Comparison of ENCODE assay signal across 7 cellular contexts in the genomic region with DNA sequence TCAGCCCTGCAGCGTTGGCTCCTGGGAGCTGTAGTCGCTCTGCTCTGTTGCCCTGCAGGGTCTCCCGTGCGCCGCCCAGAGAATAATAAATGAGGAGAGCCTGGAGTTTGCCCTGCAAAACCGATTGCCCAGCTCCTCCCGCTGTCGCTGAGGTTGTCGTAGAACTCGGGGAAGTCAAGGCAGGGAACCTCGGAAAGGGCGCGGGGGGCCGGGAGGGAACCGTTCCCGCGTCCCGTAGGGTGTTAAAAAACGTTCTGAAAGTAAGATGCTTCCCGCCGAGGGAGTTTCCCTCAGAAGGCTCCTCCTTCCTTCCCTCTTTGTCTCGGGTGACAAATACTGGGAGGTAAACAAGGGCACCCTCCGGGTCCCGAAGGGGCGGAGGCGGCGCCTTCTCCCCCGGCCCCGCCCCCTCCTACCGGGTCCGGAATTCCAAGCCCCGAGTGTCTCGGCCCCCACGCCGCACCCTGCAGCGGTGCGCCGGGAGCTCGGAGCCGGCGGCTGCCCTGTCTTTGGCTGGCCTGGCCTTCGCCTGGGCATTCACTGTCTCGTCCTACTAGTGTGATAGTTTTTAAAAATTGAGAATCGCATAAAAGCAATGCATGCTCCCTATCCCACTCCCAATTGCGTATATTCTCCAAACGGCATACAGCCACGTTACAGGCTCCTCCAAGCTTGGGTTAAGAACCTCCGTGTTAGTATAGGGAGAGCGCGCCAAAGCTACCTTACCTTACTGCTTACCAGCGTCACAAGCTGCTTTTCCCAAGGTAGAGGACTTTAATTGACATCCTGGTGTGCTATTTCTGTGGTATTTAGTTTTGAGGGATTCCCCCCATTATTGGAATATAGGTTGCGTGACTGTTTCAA. TPM values are rescaled to one million over a fixed set of nuclear protein-coding genes. Genes with fewer than 3 reads are reported as not detected.
DNase-seq lines count a peak whose midpoint lies in the region; ATAC-seq, FAIRE-seq and TF ChIP-seq lines count a peak whose summit lies in the region.

No MANE protein-coding gene starts in this region.

- no peak for TF ChIP-seq EP300 in Ishikawa (IDR thresholded peaks at IDR 0.05; ENCODE audit: borderline replicate concordance)

- no peak for TF ChIP-seq CTCF in OCI-LY3 (IDR thresholded peaks at IDR 0.05; ENCODE audit: low read depth, low read length)
- TF ChIP-seq CTCF in pancreas (IDR thresholded peaks at IDR 0.05), result no peak

- peaks cover 56% of the 10 kb centered on the region for H3K79me2 ChIP-seq in OCI-LY3 (ENCODE audit: low read length)

- no peak for TF ChIP-seq RAD21 in Ishikawa (IDR thresholded peaks at IDR 0.05; ENCODE audit: low read depth)

- H3K4me3 ChIP-seq in GM08714 (ENCODE audit: low read length), result peak overlapping the region; percentile 77
- H3K4me3 ChIP-seq in OCI-LY3 (ENCODE audit: low read length), result peak overlapping the region; percentile 91
- H3K4me3 ChIP-seq in pancreas, result peak overlapping the region; percentile 58 to 96 (median 88)

- peak overlapping the region; percentile 98 for H3K9ac ChIP-seq in OCI-LY3 (ENCODE audit: low read length)

- H3K9me3 Mint-ChIP-seq in activated naive CD4-positive, alpha-beta T cell treated with anti-CD3 and anti-CD28 coated beads, Interleukin-2, amount 50 U/mL, for 72 hours, result no peaks in the 10 kb centered on the region

- peak overlapping the region; percentile 59 for H2AFZ ChIP-seq in OCI-LY3 (ENCODE audit: low read depth, low read length)

- H3K9me3 ChIP-seq in OCI-LY3 (ENCODE audit: insufficient read depth, low read length), result no peaks in the 10 kb centered on the region
- H3K9me3 ChIP-seq in pancreas, result no peaks in the 10 kb centered on the region

- intact Hi-C loops in Right ventricle myocardium superior (cut with DNase I), result loop anchor here (5.0 kb wide), 1 partner anchor 37 kb away; a partner anchor contains a TSS
- intact Hi-C loops in pancreas (cut with DNase I), result no loop called here

- peaks cover 15% of the 10 kb centered on the region for H4K20me1 ChIP-seq in OCI-LY3 (ENCODE audit: insufficient read depth, low read length)

- peak; percentile 51 to 75 for DNase-seq in activated naive CD4-positive, alpha-beta T cell treated with anti-CD3 and anti-CD28 coated beads, Interleukin-2, amount 50 U/mL, for 72 hours (ENCODE audit: low spot score in 2 of 2)
- DNase-seq in Right ventricle myocardium superior, result peak; percentile 73
- peak; percentile 51 to 77 (median 64) for DNase-seq in pancreas

- no peaks in the 10 kb centered on the region for H3K27me3 ChIP-seq in OCI-LY3 (ENCODE audit: low read depth, low read length)
- no peaks in the 10 kb centered on the region for H3K27me3 ChIP-seq in pancreas

- H3K4me2 ChIP-seq in OCI-LY3 (ENCODE audit: low read length), result peak overlapping the region; percentile 76

- peak overlapping the region; percentile 98 to 100 for H3K27ac Mint-ChIP-seq in activated naive CD4-positive, alpha-beta T cell treated with anti-CD3 and anti-CD28 coated beads, Interleukin-2, amount 50 U/mL, for 72 hours

- WGBS in pancreas, 2 donors, result 1% methylated on average over 52 of the region's 52 CpGs

- ATAC-seq in GM21825 (IDR thresholded peaks at IDR 0.05; ENCODE audit: unreplicated experiment) (peak; percentile 36), Right ventricle myocardium superior (ENCODE audit: poor library complexity) (peak; percentile 67), pancreas (peak; percentile 40 to 63 (median 58))
- peak; percentile 42 to 46 for ATAC-seq in activated naive CD4-positive, alpha-beta T cell treated with anti-CD3 and anti-CD28 coated beads, Interleukin-2, amount 50 U/mL, for 72 hours

- H3K27ac ChIP-seq in OCI-LY3 (ENCODE audit: low read length) (peak overlapping the region; percentile 87), pancreas (peak overlapping the region; percentile 3 to 84 (median 59))

- H3K36me3 ChIP-seq in OCI-LY3 (replicated peaks; ENCODE audit: low read depth, low read length) (peaks cover 32% of the 10 kb centered on the region), pancreas (no peaks in the 10 kb centered on the region)

- H3K4me1 ChIP-seq in OCI-LY3 (ENCODE audit: low read length), result peaks cover 25% of the 10 kb centered on the region
- peaks cover 0 to 18% (median 0%) of the 10 kb centered on the region in 3 donors for H3K4me1 ChIP-seq in pancreas

- peaks cover 30 to 40% of the 10 kb centered on the region in 2 donors for H3K36me3 Mint-ChIP-seq in activated naive CD4-positive, alpha-beta T cell treated with anti-CD3 and anti-CD28 coated beads, Interleukin-2, amount 50 U/mL, for 72 hours

- no peak for FAIRE-seq in pancreas (lab: Jason Lieb, UNC)

TF ChIP-seq in Ishikawa, 13 proteins besides CTCF, POLR2A, EP300 and RAD21:
- TF ChIP-seq TCF12 (IDR thresholded peaks at IDR 0.05; ENCODE audit: low read depth) (peak; percentile 62; the same call in 1 of the 2 replicates), ZBTB7A (IDR thresholded peaks at IDR 0.05; ENCODE audit: low read depth) (peak; percentile 69; the same call in 1 of the 2 replicates), FOXM1 (IDR thresholded peaks at IDR 0.05; ENCODE audit: borderline replicate concordance, low read depth) (no peak), TEAD4 (IDR thresholded peaks at IDR 0.05) (peak; percentile 79), TAF1 (IDR thresholded peaks at IDR 0.05; ENCODE audit: low read depth) (peak; percentile 61; the same call in 1 of the 2 replicates), CEBPB (IDR thresholded peaks at IDR 0.05) (no peak), EGR1 (IDR thresholded peaks at IDR 0.05) (no peak), YY1 (IDR thresholded peaks at IDR 0.05; ENCODE audit: low read depth) (peak; percentile 22; the same call in 1 of the 2 replicates), CREB1 (IDR thresholded peaks at IDR 0.05; ENCODE audit: low read depth) (no peak), NFIC (IDR thresholded peaks at IDR 0.05) (0 out of 2 replicates have a peak, but pooled peaks have one; percentile 15)
- TF ChIP-seq, protein P1, sequence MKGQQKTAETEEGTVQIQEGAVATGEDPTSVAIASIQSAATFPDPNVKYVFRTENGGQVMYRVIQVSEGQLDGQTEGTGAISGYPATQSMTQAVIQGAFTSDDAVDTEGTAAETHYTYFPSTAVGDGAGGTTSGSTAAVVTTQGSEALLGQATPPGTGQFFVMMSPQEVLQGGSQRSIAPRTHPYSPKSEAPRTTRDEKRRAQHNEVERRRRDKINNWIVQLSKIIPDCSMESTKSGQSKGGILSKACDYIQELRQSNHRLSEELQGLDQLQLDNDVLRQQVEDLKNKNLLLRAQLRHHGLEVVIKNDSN (IDR thresholded peaks at IDR 0.05), result no peak
- TF ChIP-seq, protein P2, sequence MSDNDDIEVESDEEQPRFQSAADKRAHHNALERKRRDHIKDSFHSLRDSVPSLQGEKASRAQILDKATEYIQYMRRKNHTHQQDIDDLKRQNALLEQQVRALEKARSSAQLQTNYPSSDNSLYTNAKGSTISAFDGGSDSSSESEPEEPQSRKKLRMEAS (IDR thresholded peaks at IDR 0.05), result no peak; the same call in none of the 2 replicates
- TF ChIP-seq, protein P3, sequence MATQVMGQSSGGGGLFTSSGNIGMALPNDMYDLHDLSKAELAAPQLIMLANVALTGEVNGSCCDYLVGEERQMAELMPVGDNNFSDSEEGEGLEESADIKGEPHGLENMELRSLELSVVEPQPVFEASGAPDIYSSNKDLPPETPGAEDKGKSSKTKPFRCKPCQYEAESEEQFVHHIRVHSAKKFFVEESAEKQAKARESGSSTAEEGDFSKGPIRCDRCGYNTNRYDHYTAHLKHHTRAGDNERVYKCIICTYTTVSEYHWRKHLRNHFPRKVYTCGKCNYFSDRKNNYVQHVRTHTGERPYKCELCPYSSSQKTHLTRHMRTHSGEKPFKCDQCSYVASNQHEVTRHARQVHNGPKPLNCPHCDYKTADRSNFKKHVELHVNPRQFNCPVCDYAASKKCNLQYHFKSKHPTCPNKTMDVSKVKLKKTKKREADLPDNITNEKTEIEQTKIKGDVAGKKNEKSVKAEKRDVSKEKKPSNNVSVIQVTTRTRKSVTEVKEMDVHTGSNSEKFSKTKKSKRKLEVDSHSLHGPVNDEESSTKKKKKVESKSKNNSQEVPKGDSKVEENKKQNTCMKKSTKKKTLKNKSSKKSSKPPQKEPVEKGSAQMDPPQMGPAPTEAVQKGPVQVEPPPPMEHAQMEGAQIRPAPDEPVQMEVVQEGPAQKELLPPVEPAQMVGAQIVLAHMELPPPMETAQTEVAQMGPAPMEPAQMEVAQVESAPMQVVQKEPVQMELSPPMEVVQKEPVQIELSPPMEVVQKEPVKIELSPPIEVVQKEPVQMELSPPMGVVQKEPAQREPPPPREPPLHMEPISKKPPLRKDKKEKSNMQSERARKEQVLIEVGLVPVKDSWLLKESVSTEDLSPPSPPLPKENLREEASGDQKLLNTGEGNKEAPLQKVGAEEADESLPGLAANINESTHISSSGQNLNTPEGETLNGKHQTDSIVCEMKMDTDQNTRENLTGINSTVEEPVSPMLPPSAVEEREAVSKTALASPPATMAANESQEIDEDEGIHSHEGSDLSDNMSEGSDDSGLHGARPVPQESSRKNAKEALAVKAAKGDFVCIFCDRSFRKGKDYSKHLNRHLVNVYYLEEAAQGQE (IDR thresholded peaks at IDR 0.05; ENCODE audit: low read depth), result no peak
TF ChIP-seq in Ishikawa: peak in this region for 6.

RNA-seq across cellular contexts. Expression of a gene that starts 1.0 kb away (rescaled TPM):
- 100 to 1,000 TPM; 567 to 924 TPM for total RNA-seq in activated naive CD4-positive, alpha-beta T cell treated with anti-CD3 and anti-CD28 coated beads, Interleukin-2, amount 50 U/mL, for 72 hours
- total RNA-seq in Right ventricle myocardium superior, result 35.2 TPM
- 10 to 100 TPM in 2 of 6 donors, 1 to 10 TPM in 4; 4.0 to 15.0 (median 9.3) TPM for total RNA-seq in pancreas
- polyA plus RNA-seq in pancreas, result 10 to 100 TPM; 28.2 to 29.0 TPM

RNA-seq across cellular contexts. Expression of a gene that starts 35.6 kb away (rescaled TPM):
- 10 to 100 TPM; 19.0 to 21.7 TPM for total RNA-seq in activated naive CD4-positive, alpha-beta T cell treated with anti-CD3 and anti-CD28 coated beads, Interleukin-2, amount 50 U/mL, for 72 hours
- 12.9 TPM for total RNA-seq in Right ventricle myocardium superior
- 1 to 10 TPM; 2.8 to 7.5 (median 4.0) TPM for total RNA-seq in pancreas
- polyA plus RNA-seq in pancreas, result 1 to 10 TPM; 2.3 to 4.6 TPM

Comparison
In these comparisons a context has a peak if more than half of its experiments do, and no peak if none do; other contexts are left out.
1. Peak in every context shown above with its lines: DNase-seq, ATAC-seq, H3K4me3 ChIP-seq and H3K27ac ChIP-seq.
2. RNA of a gene that starts 1.0 kb away (total RNA-seq): 567 to 924 TPM in activated naive CD4-positive, alpha-beta T cell treated with anti-CD3 and anti-CD28 coated beads, Interleukin-2, amount 50 U/mL, for 72 hours; 35.2 TPM in Right ventricle myocardium superior (single experiment) and 4.0 to 15.0 TPM in pancreas; every median in the first group is over 10 times any median in the second.